9 cellular contexts compared by ENCODE assay signal in genomic region chr1:114512595-114513280, GRCh38. TPM values are rescaled to one million over a fixed set of nuclear protein-coding genes. Genes with fewer than 3 reads are reported as not detected.
DNase-seq lines count a peak whose midpoint lies in the region; TF ChIP-seq lines count a peak whose summit lies in the region.
"Had no signal": no experiment of that assay in that cellular context is flagged by ENCODE, and none has a peak within 500 bp of the region (broad histone marks: within the 10 kb centered on the region; RNA-seq: fewer than 3 reads in every experiment).

No MANE protein-coding gene starts in this region.

- TF ChIP-seq POLR2A in NB4 (IDR thresholded peaks at IDR 0.05; ENCODE audit: extremely low read depth, insufficient read length), result no peak

- peak overlapping the region; percentile 65 for H2BK120ac ChIP-seq in trophoblast cell (ENCODE audit: insufficient read depth, low read length, poor library complexity)

- no peak overlapping the region for H3K4ac ChIP-seq in trophoblast cell (ENCODE audit: low read depth, low read length)

- peaks cover 20% of the 10 kb centered on the region for H3K36me3 Mint-ChIP-seq in dendritic cell treated with granulocyte-macrophage colony-stimulating factor and Interleukin-4, amounts not matched to agents 40 ng/mL and 50 ng/mL, for 4 days (ENCODE audit: low read depth)

- no peak overlapping the region for H4K12ac ChIP-seq in trophoblast cell (ENCODE audit: low read depth, low read length)

- no peak overlapping the region for H2BK12ac ChIP-seq in trophoblast cell (ENCODE audit: low read length)

- H2AFZ ChIP-seq in trophoblast cell (ENCODE audit: insufficient read depth, low read length, poor library complexity), result no peak overlapping the region

- TF ChIP-seq CTCF in GM06990 (IDR thresholded peaks at IDR 0.05; ENCODE audit: insufficient read depth, low read length, poor library complexity, severe bottlenecking) (no peak), NB4 (IDR thresholded peaks at IDR 0.05; ENCODE audit: low read depth, low read length) (no peak)

- H4K8ac ChIP-seq in trophoblast cell (ENCODE audit: low read depth, low read length), result peak overlapping the region; percentile 78

- peak overlapping the region; percentile 4 for H2BK5ac ChIP-seq in trophoblast cell (ENCODE audit: low read depth, low read length, poor library complexity)

- peak overlapping the region; percentile 100 for H3K27ac Mint-ChIP-seq in dendritic cell treated with granulocyte-macrophage colony-stimulating factor and Interleukin-4, amounts not matched to agents 40 ng/mL and 50 ng/mL, for 4 days

- H3K9me3 ChIP-seq in trophoblast cell (ENCODE audit: insufficient read depth, low read depth, low read length), result peaks cover 6% of the 10 kb centered on the region

- intact Hi-C loops in dendritic cell treated with granulocyte-macrophage colony-stimulating factor and Interleukin-4, amounts not matched to agents 40 ng/mL and 50 ng/mL, for 4 days (cut with micrococcal nuclease), result loop anchor here (5.0 kb wide), 1 partner anchor 245 kb away; the partner anchor contains the start of gene CSDE1

- H3K23ac ChIP-seq in trophoblast cell (ENCODE audit: low read length), result no peak overlapping the region

- H3K9ac ChIP-seq in trophoblast cell (ENCODE audit: low read length), result no peak overlapping the region

- peaks cover 35% of the 10 kb centered on the region for H3K4me1 Mint-ChIP-seq in dendritic cell treated with granulocyte-macrophage colony-stimulating factor and Interleukin-4, amounts not matched to agents 40 ng/mL and 50 ng/mL, for 4 days (ENCODE audit: low read depth)

- DNase-seq in GM06990 (ENCODE audit: extremely low read depth, insufficient read length) (no peak), NB4 (ENCODE audit: low read depth) (peak; percentile 24), trophoblast cell (no peak), iPS-NIHi7 (ENCODE audit: extremely low spot score) (no peak), NOMO-1 treated with DMSO at 0.1 percent for 48 hours (lab: John Stamatoyannopoulos, UW; ENCODE audit: unreplicated experiment) (no peak), anterior cingulate cortex (lab: John Stamatoyannopoulos, UW) (no peak)
- DNase-seq: foreskin fibroblast, T1000 had no signal

- peak overlapping the region; percentile 37 for H3K18ac ChIP-seq in trophoblast cell (ENCODE audit: low read length)

- peaks cover 8 to 11% of the 10 kb centered on the region in 2 experiments for H3K4me1 ChIP-seq in trophoblast cell (ENCODE audit: control insufficient read depth in 1 of 2, insufficient read depth in 2 of 2, low read length in 2 of 2)

- H3K36me3 ChIP-seq in GM06990 (ENCODE audit: control insufficient read depth, insufficient read depth, low read length) (no peaks in the 10 kb centered on the region), trophoblast cell (ENCODE audit: control insufficient read depth in 1 of 2, insufficient read depth in 2 of 2, low read length in 2 of 2) (no peaks in the 10 kb centered on the region)

- H2AK5ac ChIP-seq in trophoblast cell (ENCODE audit: low read length), result no peak overlapping the region

- H3K14ac ChIP-seq in trophoblast cell (ENCODE audit: low read length), result no peak overlapping the region

- H3K27me3 ChIP-seq in GM06990 (replicated peaks; ENCODE audit: control insufficient read depth, insufficient read depth, low read length) (no peaks in the 10 kb centered on the region), trophoblast cell (ENCODE audit: insufficient read depth, low read length) (no peaks in the 10 kb centered on the region)

- no CpG with 5 or more reads among the region's 11 CpGs for WGBS in trophoblast cell (ENCODE audit: extremely low coverage, insufficient coverage, insufficient read length)

- H3K4me2 ChIP-seq in trophoblast cell (ENCODE audit: low read length), result no peak overlapping the region

- peak overlapping the region; percentile 10 for H3K27ac ChIP-seq in trophoblast cell (ENCODE audit: low read depth, low read length)

- peaks cover 22% of the 10 kb centered on the region for H3K79me2 ChIP-seq in trophoblast cell (ENCODE audit: control insufficient read depth, insufficient read depth, low read length, poor library complexity)

- H3K27me3 Mint-ChIP-seq in dendritic cell treated with granulocyte-macrophage colony-stimulating factor and Interleukin-4, amounts not matched to agents 40 ng/mL and 50 ng/mL, for 4 days, result peaks cover 2% of the 10 kb centered on the region

- H3K4me3 Mint-ChIP-seq in dendritic cell treated with granulocyte-macrophage colony-stimulating factor and Interleukin-4, amounts not matched to agents 40 ng/mL and 50 ng/mL, for 4 days, result peak overlapping the region; percentile 89

- no peaks in the 10 kb centered on the region for H3K9me3 Mint-ChIP-seq in dendritic cell treated with granulocyte-macrophage colony-stimulating factor and Interleukin-4, amounts not matched to agents 40 ng/mL and 50 ng/mL, for 4 days

- H3K79me1 ChIP-seq in trophoblast cell (ENCODE audit: low read length), result peaks cover 24% of the 10 kb centered on the region

- H3K4me3 ChIP-seq in GM06990 (replicated peaks; ENCODE audit: low read depth, low read length), result peak overlapping the region; percentile 87
- peak overlapping the region; percentile 71 for H3K4me3 ChIP-seq in NB4 (ENCODE audit: low read depth, low read length)
- H3K4me3 ChIP-seq in trophoblast cell (ENCODE audit: low read depth, low read length), result no peak overlapping the region

- H4K91ac ChIP-seq in trophoblast cell (ENCODE audit: low read depth, low read length), result peak overlapping the region; percentile 56

RNA-seq across cellular contexts. Expression of gene TRIM33, which starts 1.7 kb away (rescaled TPM):
- 110 and 120 TPM in 2 replicates for polyA plus RNA-seq in trophoblast cell (2013)
